Comparison of ENCODE assay signal across 7 cellular contexts in genomic region chr9:136629879-136630661, GRCh38. TPM values are rescaled to one million over a fixed set of nuclear protein-coding genes. Genes with fewer than 3 reads are reported as not detected.
DNase-seq lines count a peak whose midpoint lies in the region; ATAC-seq and TF ChIP-seq lines count a peak whose summit lies in the region.

No MANE protein-coding gene starts in this region.

- H3K4me3 ChIP-seq in fibroblast of mammary gland (ENCODE audit: control insufficient read depth, low read depth, low read length), result no peak overlapping the region

- peaks cover 17% of the 10 kb centered on the region for H3K4me1 Mint-ChIP-seq in osteocyte (ENCODE audit: unreplicated experiment)

- H3K36me3 Mint-ChIP-seq in osteocyte (ENCODE audit: unreplicated experiment), result no peaks in the 10 kb centered on the region

- no peak overlapping the region for H3K4me3 Mint-ChIP-seq in osteocyte (ENCODE audit: unreplicated experiment)

- no peak for ATAC-seq in HG02870 (IDR thresholded peaks at IDR 0.05; ENCODE audit: unreplicated experiment)
- ATAC-seq in HG02798 (IDR thresholded peaks at IDR 0.05; ENCODE audit: poor library complexity, unreplicated experiment), result no peak

- no peaks in the 10 kb centered on the region for H3K9me3 Mint-ChIP-seq in osteocyte (ENCODE audit: unreplicated experiment)

- H3K27ac Mint-ChIP-seq in osteocyte (ENCODE audit: unreplicated experiment), result no peak overlapping the region

- TF ChIP-seq CTCF in GM12874 (IDR thresholded peaks at IDR 0.05; ENCODE audit: insufficient read depth, low read depth, low read length) (peak; percentile 64; the same call in 1 of the 2 replicates), fibroblast of mammary gland (conservative IDR thresholded peaks at IDR 0.05; ENCODE audit: control insufficient read depth, insufficient read depth, low read depth, low read length) (peak; percentile 44), osteocyte (IDR thresholded peaks at IDR 0.05) (peak; percentile 67)

- H3K27me3 Mint-ChIP-seq in osteocyte (ENCODE audit: unreplicated experiment), result no peaks in the 10 kb centered on the region

- DNase-seq in NCI-H460 (ENCODE audit: extremely low read depth, low read depth) (peak; percentile 36), activated T-cell treated with anti-CD3 and anti-CD28 coated beads for 1 hour (ENCODE audit: low read depth) (peak; percentile 59), fibroblast of mammary gland (ENCODE audit: low read depth) (peak; percentile 27), osteocyte (ENCODE audit: extremely low spot score, unreplicated experiment) (no peak)

RNA-seq across cellular contexts. Expression of gene EGFL7, which starts 32.6 kb away (rescaled TPM):
- total RNA-seq in NCI-H460 (2014; rRNA removed; shearing (Covaris generic)), result 51.7 and 77.2 TPM in 2 replicates
- 130 and 149 TPM in 2 replicates for polyA plus RNA-seq in NCI-H460 (2014; cell fraction: nucleus; rRNA removed)
- total RNA-seq in osteocyte, result 6.9 and 8.4 TPM in 2 replicates

RNA-seq across cellular contexts. Expression of gene AGPAT2, which starts 57.2 kb away (rescaled TPM):
- 24.5 and 27.8 TPM in 2 replicates for total RNA-seq in NCI-H460 (2014; rRNA removed; shearing (Covaris generic))
- polyA plus RNA-seq in NCI-H460 (2014; cell fraction: nucleus; rRNA removed), result 36.0 and 49.6 TPM in 2 replicates
- total RNA-seq in osteocyte, result 34.4 and 36.4 TPM in 2 replicates
